8 cellular contexts compared by ENCODE assay signal in genomic region chrX:129823115-129823514, GRCh38. TPM values are rescaled to one million over a fixed set of nuclear protein-coding genes. Genes with fewer than 3 reads are reported as not detected.
DNase-seq lines count a peak whose midpoint lies in the region; ATAC-seq and TF ChIP-seq lines count a peak whose summit lies in the region.

No MANE protein-coding gene starts in this region.

- no peak overlapping the region for H3K27ac ChIP-seq in brain microvascular endothelial cell
- H3K27ac ChIP-seq in mesendoderm (ENCODE audit: low read depth, low read length): no peak overlapping the region

- DNase-seq in activated gamma-delta T cell treated with Interleukin-2 at 50 U/mL for 16 hours (peak; percentile 54), activated gamma-delta T cell (lab: John Stamatoyannopoulos, UW) (no peak), SKM-1 treated with dmso at 0.1 percent for 144 hours (lab: John Stamatoyannopoulos, UW; ENCODE audit: unreplicated experiment) (peak; percentile 23), brain microvascular endothelial cell (no peak), mesendoderm (peak; percentile 39)

- no peak overlapping the region for H3K23ac ChIP-seq in mesendoderm (ENCODE audit: low read length)

- no peaks in the 10 kb centered on the region for H3K79me2 ChIP-seq in mesendoderm (ENCODE audit: control insufficient read depth, insufficient read depth, low read length)

- H3K4me1 ChIP-seq in mesendoderm (ENCODE audit: control insufficient read depth, low read depth, low read length): no peaks in the 10 kb centered on the region

- no peak overlapping the region for H4K8ac ChIP-seq in mesendoderm (ENCODE audit: low read depth, low read length)

- no peak overlapping the region for H3K9ac ChIP-seq in mesendoderm (ENCODE audit: low read length)

- H3K79me1 ChIP-seq in mesendoderm (ENCODE audit: low read length): no peaks in the 10 kb centered on the region

- WGBS in mesendoderm (ENCODE audit: extremely low coverage, insufficient coverage, low lambda C conversion rate): no CpG with 5 or more reads among the region's 2 CpGs

- H3K4me3 ChIP-seq in brain microvascular endothelial cell (ENCODE audit: low read depth, low read length) (no peak overlapping the region), mesendoderm (ENCODE audit: low read length) (no peak overlapping the region)

- no peak overlapping the region for H3K56ac ChIP-seq in mesendoderm (ENCODE audit: low read length)

- peaks cover 8% of the 10 kb centered on the region for H3K36me3 ChIP-seq in brain microvascular endothelial cell (replicated peaks)
- no peaks in the 10 kb centered on the region for H3K36me3 ChIP-seq in mesendoderm (ENCODE audit: control insufficient read depth, insufficient read depth, low read length)

- H2BK15ac ChIP-seq in mesendoderm (replicated peaks; ENCODE audit: low read depth): no peak overlapping the region

- peak; percentile 59 for ATAC-seq in HG03460 (IDR thresholded peaks at IDR 0.05; ENCODE audit: unreplicated experiment)
- ATAC-seq in HG03432 (IDR thresholded peaks at IDR 0.05; ENCODE audit: unreplicated experiment): no peak
- ATAC-seq in HG03521 (IDR thresholded peaks at IDR 0.05; ENCODE audit: unreplicated experiment): no peak

- no peak overlapping the region for H3K4me2 ChIP-seq in mesendoderm (ENCODE audit: low read length)

- no peak overlapping the region for H4K5ac ChIP-seq in mesendoderm (ENCODE audit: low read length)

- no peak overlapping the region for H2AK5ac ChIP-seq in mesendoderm (ENCODE audit: low read length)

- no peak overlapping the region for H2BK5ac ChIP-seq in mesendoderm (ENCODE audit: low read length)

- in situ Hi-C loops in brain microvascular endothelial cell (cut with HindIII; ENCODE audit: low pct_ligation_motif_present, low sequenced_read_pairs): no loop called here

- H3K18ac ChIP-seq in mesendoderm (ENCODE audit: low read length): no peak overlapping the region

- no peak overlapping the region for H3K4ac ChIP-seq in mesendoderm (ENCODE audit: low read depth, low read length)

- no peaks in the 10 kb centered on the region for H3K27me3 ChIP-seq in brain microvascular endothelial cell (replicated peaks)
- no peaks in the 10 kb centered on the region for H3K27me3 ChIP-seq in mesendoderm (ENCODE audit: insufficient read depth, low read length, poor library complexity)

- no peak overlapping the region for H2BK120ac ChIP-seq in mesendoderm (ENCODE audit: low read depth, low read length)

- TF ChIP-seq CTCF in brain microvascular endothelial cell (IDR thresholded peaks at IDR 0.05; ENCODE audit: low read depth, low read length, missing control alignments): peak; percentile 70

RNA-seq across cellular contexts. Expression of gene ZDHHC9, which starts 20.6 kb away (rescaled TPM):
- polyA plus RNA-seq in mesendoderm (2013, experiment 1 of 2): 29.1 TPM
- polyA plus RNA-seq in mesendoderm (2013, experiment 2 of 2): 29.2 TPM

RNA-seq across cellular contexts. Expression of gene SASH3, which starts 43.4 kb away (rescaled TPM):
- polyA plus RNA-seq in mesendoderm (2013, experiment 1 of 2): not detected
- polyA plus RNA-seq in mesendoderm (2013, experiment 2 of 2): not detected

Comparison
In these comparisons a context has a peak if more than half of its experiments do, and no peak if none do; other contexts are left out.
1. DNase-seq: peak in activated gamma-delta T cell treated with Interleukin-2 at 50 U/mL for 16 hours (single experiment), SKM-1 treated with dmso at 0.1 percent for 144 hours (single experiment) and mesendoderm (single experiment); none in activated gamma-delta T cell (single experiment) and brain microvascular endothelial cell (single experiment).